ENCODE assay signal across 8 cellular contexts in the genomic region with DNA sequence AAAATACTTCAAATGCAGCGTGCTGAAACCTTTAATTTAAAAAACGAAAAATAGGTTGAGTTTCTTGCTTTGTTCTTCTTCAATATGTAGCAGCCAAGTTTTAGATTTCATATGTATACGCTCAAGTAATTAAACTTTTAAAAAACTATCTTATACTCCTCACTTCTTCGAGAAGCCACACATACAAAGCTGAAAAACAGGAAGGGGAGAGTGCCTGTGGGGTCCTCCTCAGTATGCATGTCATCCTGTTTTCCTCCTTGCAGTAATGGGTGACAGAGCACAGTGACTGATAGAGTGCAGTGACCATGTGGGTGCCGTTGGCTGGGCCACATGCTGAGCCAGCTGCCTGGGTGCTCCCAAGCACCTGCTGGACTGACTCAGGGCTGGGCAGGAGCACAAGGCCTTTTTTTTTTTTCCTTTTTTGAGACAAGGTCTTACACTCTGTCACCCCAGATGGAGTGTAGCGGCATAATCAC. TPM values are rescaled to one million over a fixed set of nuclear protein-coding genes. Genes with fewer than 3 reads are reported as not detected.
A peak's percentile ranks its signal among the peaks of the same experiment; 100 is the strongest.
DNase-seq lines count a peak whose midpoint lies in the region; ATAC-seq and TF ChIP-seq lines count a peak whose summit lies in the region.

No MANE protein-coding gene starts in this region.

- peaks cover 0 to 8% (median 6%) of the 10 kb centered on the region in 3 donors for H3K36me3 ChIP-seq in skeletal muscle tissue (ENCODE audit: control insufficient read depth in 3 of 3, insufficient read depth in 3 of 3, low read length in 3 of 3)

- H3K27ac ChIP-seq in skeletal muscle tissue (ENCODE audit: low read depth, low read length) = peak overlapping the region; percentile 79

- no peaks in the 10 kb centered on the region for H3K27me3 ChIP-seq in skeletal muscle tissue (ENCODE audit: control insufficient read depth in 3 of 3, insufficient read depth in 3 of 3, low read length in 3 of 3)

- CTCF ChIA-PET in HEK293T (lab: Yijun Ruan, JAX) = interaction anchor here (0.5 kb wide), 1 partner anchor 16 kb away, joined by 4 read pairs; no protein-coding TSS in a partner anchor

- no peaks in the 10 kb centered on the region for H3K9me3 ChIP-seq in skeletal muscle tissue (ENCODE audit: control insufficient read depth in 3 of 3, low read length in 3 of 3)

- peaks cover 7 to 10% (median 9%) of the 10 kb centered on the region in 3 donors for H3K4me1 ChIP-seq in skeletal muscle tissue (ENCODE audit: control insufficient read depth in 3 of 3, insufficient read depth in 3 of 3, low read length in 3 of 3)

- H3K9ac ChIP-seq in skeletal muscle tissue (ENCODE audit: low read depth in 1 of 3, low read length in 3 of 3) = peak overlapping the region; percentile 36 to 46 (median 43)

- ATAC-seq in GM19395 (IDR thresholded peaks at IDR 0.05; ENCODE audit: unreplicated experiment) (peak; percentile 61), HG03460 (IDR thresholded peaks at IDR 0.05; ENCODE audit: unreplicated experiment) (peak; percentile 63), HG03520 (IDR thresholded peaks at IDR 0.05; ENCODE audit: unreplicated experiment) (no peak), HG03457 (IDR thresholded peaks at IDR 0.05; ENCODE audit: unreplicated experiment) (no peak)

- peak; percentile 40 for DNase-seq in activated effector memory CD4-positive, alpha-beta T cell treated with Interleukin-2 at 50 U/mL for 16 hours
- DNase-seq in NCI-H1092 (lab: John Stamatoyannopoulos, UW) (no peak), HEK293T (ENCODE audit: extremely low spot score) (no peak)

- H3K4me3 ChIP-seq in skeletal muscle tissue (ENCODE audit: low read length in 3 of 3) = no peak overlapping the region

- POLR2A ChIA-PET in HEK293T (lab: Yijun Ruan, JAX) = no interaction called here

TF ChIP-seq in HEK293T, 16 proteins besides CTCF, POLR2A, EP300 and RAD21:
- TF ChIP-seq ELF4 (IDR thresholded peaks at IDR 0.05) (no peak), FOXM1 (IDR thresholded peaks at IDR 0.05; ENCODE audit: borderline replicate concordance) (no peak), HDGF (IDR thresholded peaks at IDR 0.05; ENCODE audit: borderline replicate concordance) (no peak)

RNA-seq across cellular contexts. Expression of gene UXS1, which starts 33.3 kb away (rescaled TPM):
- total RNA-seq in skeletal muscle tissue = 17.7 TPM

Comparison
In these comparisons a context has a peak if more than half of its experiments do, and no peak if none do; other contexts are left out.
1. ATAC-seq: peak in GM19395 (single experiment) and HG03460 (single experiment); none in HG03520 (single experiment) and HG03457 (single experiment).